Comparison of ENCODE assay signal across 22 cellular contexts in the genomic region with DNA sequence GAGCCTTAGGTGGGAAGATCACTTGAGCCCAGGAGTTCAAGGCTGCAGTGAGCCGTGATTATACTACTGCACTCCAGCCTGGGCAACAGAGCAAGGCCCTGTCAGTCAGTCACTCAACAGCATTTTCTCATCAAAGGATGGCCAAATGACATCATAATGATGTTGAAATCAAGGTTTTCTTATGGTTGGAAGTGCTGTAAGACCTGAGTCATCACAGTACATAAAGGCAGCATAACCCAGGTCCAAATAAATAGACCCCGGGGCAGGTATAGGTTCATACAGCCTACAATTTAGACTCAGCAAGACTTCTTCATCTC.
DNase-seq lines count a peak whose midpoint lies in the region; TF ChIP-seq lines count a peak whose summit lies in the region.
"Had no signal": no experiment of that assay in that cellular context is flagged by ENCODE, and none has a peak within 500 bp of the region (broad histone marks: within the 10 kb centered on the region; RNA-seq: fewer than 3 reads in every experiment).

No MANE protein-coding gene starts in this region.

- in situ Hi-C loops in mammary epithelial cell (cut with MboI; ENCODE audit: low sequenced_read_pairs in 2 of 2), result no loop called here

- H3K79me2 ChIP-seq in mammary epithelial cell (ENCODE audit: insufficient read depth, low read length), result no peaks in the 10 kb centered on the region
- H3K79me2 ChIP-seq in hepatocyte, result peaks cover 16% of the 10 kb centered on the region

- H3K9me3 ChIP-seq in AG04450 (ENCODE audit: control insufficient read depth, insufficient read depth, low read length) (no peaks in the 10 kb centered on the region), mammary epithelial cell (replicated peaks; ENCODE audit: insufficient read depth, low read length) (no peaks in the 10 kb centered on the region), hepatocyte (ENCODE audit: low read depth) (no peaks in the 10 kb centered on the region)
- H3K9me3 ChIP-seq: adrenal gland, colonic mucosa, psoas muscle, uterus had no signal

- 72% methylated on average over 2 of the region's 2 CpGs for WGBS in mammary epithelial cell (ENCODE audit: low coverage, missing lambda C conversion rate)
- 85% methylated on average over 2 of the region's 2 CpGs for WGBS in hepatocyte (ENCODE audit: low lambda C conversion rate, missing lambda C conversion rate)

- BruUV-seq in mammary epithelial cell (replicated peaks; lab: Mats Ljungman, UMichigan), result no TSS peak

- H3K27me3 ChIP-seq in AG04450 (ENCODE audit: control insufficient read depth, insufficient read depth, low read length) (no peaks in the 10 kb centered on the region), mammary epithelial cell (ENCODE audit: insufficient read depth, low read length) (no peaks in the 10 kb centered on the region), hepatocyte (no peaks in the 10 kb centered on the region)
- H3K27me3 ChIP-seq: adrenal gland, colonic mucosa, uterus had no signal

- dilution Hi-C loops in mammary epithelial cell (cut with HindIII; ENCODE audit: low sequenced_read_pairs), result no loop called here

- POLR2A ChIA-PET in AG04450 (lab: Yijun Ruan, JAX), result no interaction called here

- H3K27ac ChIP-seq in AG04450 (ENCODE audit: low read depth, low read length), result no peak overlapping the region
- peak overlapping the region; percentile 46 for H3K27ac ChIP-seq in mammary epithelial cell (ENCODE audit: insufficient read depth, low read depth, low read length)
- H3K27ac ChIP-seq in hepatocyte, result peak overlapping the region; percentile 34
- H3K27ac ChIP-seq: adrenal gland, colonic mucosa, KMS-11, psoas muscle, uterus had no signal

- H3K36me3 ChIP-seq in mammary epithelial cell (ENCODE audit: insufficient read depth, low read length) (no peaks in the 10 kb centered on the region), hepatocyte (replicated peaks; ENCODE audit: insufficient read depth, low read depth) (no peaks in the 10 kb centered on the region)
- H3K36me3 ChIP-seq: adrenal gland, colonic mucosa, uterus had no signal

- TF ChIP-seq CTCF in AG04450 (IDR thresholded peaks at IDR 0.05; ENCODE audit: low read depth, low read length), result no peak
- TF ChIP-seq CTCF in NB4 (IDR thresholded peaks at IDR 0.05; ENCODE audit: low read depth, low read length), result no peak
- no peak for TF ChIP-seq CTCF in mammary epithelial cell (conservative IDR thresholded peaks at IDR 0.05 in 1 of 2, IDR thresholded peaks at IDR 0.05 in 1 of 2; ENCODE audit: extremely low read depth in 1 of 2, insufficient read depth in 1 of 2, low read depth in 1 of 2, low read length in 2 of 2)
- TF ChIP-seq CTCF in hepatocyte (IDR thresholded peaks at IDR 0.05; ENCODE audit: poor library complexity), result no peak

- H3K4me3 ChIP-seq in AG04450 (ENCODE audit: low read depth, low read length) (no peak overlapping the region), NB4 (ENCODE audit: low read depth, low read length) (no peak overlapping the region), mammary epithelial cell (replicated peaks in 1 of 3; ENCODE audit: insufficient read depth in 1 of 3, low read depth in 2 of 3, low read length in 3 of 3) (no peak overlapping the region), hepatocyte (no peak overlapping the region)
- H3K4me3 ChIP-seq: adrenal gland, colonic mucosa, psoas muscle, uterus had no signal

- H3K4me2 ChIP-seq in mammary epithelial cell (ENCODE audit: insufficient read depth, low read depth, low read length) (no peak overlapping the region), hepatocyte (no peak overlapping the region)
- H3K4me2 ChIP-seq: KMS-11 had no signal

- H3K4me1 ChIP-seq in mammary epithelial cell (ENCODE audit: insufficient read depth, low read length) (peaks cover 15% of the 10 kb centered on the region), hepatocyte (ENCODE audit: insufficient read depth) (peaks cover 19% of the 10 kb centered on the region)
- H3K4me1 ChIP-seq: colonic mucosa, psoas muscle, uterus had no signal

- no peak for TF ChIP-seq POLR2A in NB4 (IDR thresholded peaks at IDR 0.05; ENCODE audit: extremely low read depth, insufficient read length)

- DNase-seq in AG04450 (ENCODE audit: low read depth, low spot score) (peak; percentile 29), NB4 (ENCODE audit: low read depth) (peak; percentile 3), mammary epithelial cell (peak; percentile 77), hepatocyte (ENCODE audit: low spot score) (peak; percentile 13), SK-N-DZ (ENCODE audit: low spot score) (no peak), AML-193 (lab: John Stamatoyannopoulos, UW) (no peak), posterior cingulate gyrus (no peak)
- DNase-seq in effector CD8-positive, alpha-beta T cell (lab: John Stamatoyannopoulos, UW), result no peak
- DNase-seq: ACHN; activated CD4-positive, alpha-beta T cell treated with anti-CD3 and anti-CD28 coated beads, Interleukin-2, amount 50 U/mL, for 48 hours; CD8-positive, alpha-beta T cell; colonic mucosa; erythroblast; naive thymus-derived CD4-positive, alpha-beta T cell; NCI-H1436; NCI-H345; psoas muscle; stimulated activated CD4-positive, alpha-beta T cell treated with anti-CD3 and anti-CD28 coated beads, Interleukin-15, amount 100 ng/mL, for 24 hours; stimulated activated naive CD8-positive, alpha-beta T cell treated with anti-CD3 and anti-CD28 coated beads, Interleukin-15, amount 100 ng/mL, for 72 hours; uterus had no signal

- CTCF ChIA-PET in AG04450 (lab: Charles Lee), result no interaction called here
- CTCF ChIA-PET in mammary epithelial cell (lab: Charles Lee; ENCODE audit: low non-redundant PET), result no interaction called here

- H2AFZ ChIP-seq in mammary epithelial cell (ENCODE audit: low read depth, low read length) (no peak overlapping the region), hepatocyte (no peak overlapping the region)

- no peaks in the 10 kb centered on the region for H3K9me2 ChIP-seq in hepatocyte (replicated peaks; ENCODE audit: insufficient read depth)

- H3K9ac ChIP-seq in mammary epithelial cell (ENCODE audit: insufficient read depth, low read length), result no peak overlapping the region
- H3K9ac ChIP-seq: KMS-11 had no signal

- intact Hi-C loops in mammary epithelial cell (cut with micrococcal nuclease), result no loop called here
- intact Hi-C loops in posterior cingulate gyrus (cut with DNase I), result no loop called here

- H4K20me1 ChIP-seq in mammary epithelial cell (ENCODE audit: insufficient read depth, low read length) (no peaks in the 10 kb centered on the region), hepatocyte (ENCODE audit: insufficient read depth, poor library complexity, severe bottlenecking) (no peaks in the 10 kb centered on the region)

Comparison
In these comparisons a context has a peak if more than half of its experiments do, and no peak if none do; other contexts are left out.
1. DNase-seq: peak in AG04450 (single experiment), NB4 (single experiment), mammary epithelial cell (single experiment) and hepatocyte (single experiment); none in effector CD8-positive, alpha-beta T cell (single experiment), SK-N-DZ (single experiment), AML-193 (0 of 2) and posterior cingulate gyrus (0 of 10).